In the genomic region with DNA sequence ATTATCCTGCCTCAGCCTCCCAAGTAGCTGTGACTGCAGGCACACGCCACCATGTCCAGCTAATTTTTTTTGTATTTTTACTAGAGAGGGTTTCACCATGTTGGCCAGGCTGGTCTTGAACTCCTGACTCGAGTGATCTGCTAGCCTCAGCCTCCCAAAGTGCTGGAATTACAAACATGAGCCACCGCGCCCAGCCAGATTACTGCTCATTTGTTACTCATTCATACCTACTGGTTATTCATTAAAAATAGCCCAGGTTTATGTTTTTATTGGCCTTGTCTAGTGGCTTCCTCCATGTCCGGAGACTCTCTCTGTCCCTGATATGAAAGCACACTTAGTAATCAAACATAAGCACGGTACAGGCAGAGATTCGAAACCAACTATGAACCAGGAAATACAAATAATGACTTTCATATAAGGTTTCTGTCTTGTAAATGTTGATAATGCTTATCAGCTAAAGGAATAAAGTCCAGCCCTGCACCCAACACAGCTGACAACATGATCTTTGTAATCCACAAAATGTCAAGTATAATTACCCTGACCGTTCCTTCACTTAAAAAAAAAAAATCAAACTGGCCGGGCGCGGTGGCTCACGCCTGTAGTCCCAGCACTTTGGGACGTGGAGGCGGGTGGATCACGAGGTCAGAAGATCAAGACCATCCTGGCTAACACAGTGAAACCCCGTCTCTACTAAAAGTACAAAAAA, we compare ENCODE assay signal across 13 cellular contexts. TPM values are rescaled to one million over a fixed set of nuclear protein-coding genes. Genes with fewer than 3 reads are reported as not detected.
DNase-seq lines count a peak whose midpoint lies in the region; ATAC-seq and TF ChIP-seq lines count a peak whose summit lies in the region.
"Had no signal": no experiment of that assay in that cellular context is flagged by ENCODE, and none has a peak within 500 bp of the region (broad histone marks: within the 10 kb centered on the region; RNA-seq: fewer than 3 reads in every experiment).

No MANE protein-coding gene starts in this region.

- H3K9me3 ChIP-seq in testis, result no peaks in the 10 kb centered on the region

- intact Hi-C loops in testis (cut with DNase I; ENCODE audit: low total_unique reads), result no loop called here
- intact Hi-C loops in activated naive CD4-positive, alpha-beta T cell treated with anti-CD3 and anti-CD28 coated beads for 36 hours (cut with micrococcal nuclease), result no loop called here

- no peaks in the 10 kb centered on the region for H3K9me3 Mint-ChIP-seq in activated naive CD4-positive, alpha-beta T cell treated with anti-CD3 and anti-CD28 coated beads for 36 hours
- H3K9me3 Mint-ChIP-seq: activated CD4-positive, alpha-beta T cell treated with anti-CD3 and anti-CD28 coated beads, Interleukin-2, amount 10 ng/mL, durations not matched to agents 24 days and 14 days; activated T-helper 1 cell treated with anti-CD3 and anti-CD28 coated beads, Interleukin-12 subunit alpha, Interleukin-12 subunit beta, Interleukin-2, Interleukin-4 antibody, amounts not matched to agents 30 ng/mL and 10 ng/mL and 1 ng/mL, durations not matched to agents 14 hours and 24 hours and 36 hours; stimulated activated naive CD8-positive, alpha-beta T cell treated with anti-CD3 and anti-CD28 coated beads, Interleukin-15, Interleukin-2, amounts not matched to agents 100 ng/mL and 50 ng/mL, for 24 hours had no signal

- H3K4me1 Mint-ChIP-seq in activated naive CD4-positive, alpha-beta T cell treated with anti-CD3 and anti-CD28 coated beads for 36 hours (ENCODE audit: low read depth), result no peaks in the 10 kb centered on the region
- H3K4me1 Mint-ChIP-seq: activated CD4-positive, alpha-beta T cell treated with anti-CD3 and anti-CD28 coated beads, Interleukin-2, amount 10 ng/mL, durations not matched to agents 24 days and 14 days; CD14-positive monocyte had no signal

- peaks cover 6% of the 10 kb centered on the region for H3K27me3 Mint-ChIP-seq in activated naive CD4-positive, alpha-beta T cell treated with anti-CD3 and anti-CD28 coated beads for 36 hours (ENCODE audit: low read depth)
- H3K27me3 Mint-ChIP-seq: activated CD4-positive, alpha-beta T cell treated with anti-CD3 and anti-CD28 coated beads, Interleukin-2, amount 10 ng/mL, durations not matched to agents 24 days and 14 days had no signal

- peak overlapping the region; percentile 7 to 33 for H3K27ac ChIP-seq in testis

- H3K4me3 Mint-ChIP-seq in activated naive CD4-positive, alpha-beta T cell treated with anti-CD3 and anti-CD28 coated beads for 36 hours, result no peak overlapping the region
- H3K4me3 Mint-ChIP-seq: activated CD4-positive, alpha-beta T cell treated with anti-CD3 and anti-CD28 coated beads, Interleukin-2, amount 10 ng/mL, durations not matched to agents 24 days and 14 days; activated T-helper 1 cell treated with anti-CD3 and anti-CD28 coated beads, Interleukin-12 subunit alpha, Interleukin-12 subunit beta, Interleukin-2, Interleukin-4 antibody, amounts not matched to agents 30 ng/mL and 10 ng/mL and 1 ng/mL, durations not matched to agents 14 hours and 24 hours and 36 hours; CD14-positive monocyte; stimulated activated naive CD8-positive, alpha-beta T cell treated with anti-CD3 and anti-CD28 coated beads, Interleukin-15, Interleukin-2, amounts not matched to agents 100 ng/mL and 50 ng/mL, for 24 hours had no signal

- no peak for TF ChIP-seq POLR2A in testis (IDR thresholded peaks at IDR 0.05)

- TF ChIP-seq CTCF in astrocyte of the spinal cord (IDR thresholded peaks at IDR 0.05; ENCODE audit: low read depth, low read length) (no peak), testis (IDR thresholded peaks at IDR 0.05) (no peak)

- H3K36me3 ChIP-seq in testis (ENCODE audit: low read depth, missing control alignments), result no peaks in the 10 kb centered on the region

- no peak overlapping the region for H3K27ac Mint-ChIP-seq in activated naive CD4-positive, alpha-beta T cell treated with anti-CD3 and anti-CD28 coated beads for 36 hours
- H3K27ac Mint-ChIP-seq: activated CD4-positive, alpha-beta T cell treated with anti-CD3 and anti-CD28 coated beads, Interleukin-2, amount 10 ng/mL, durations not matched to agents 24 days and 14 days; activated T-helper 1 cell treated with anti-CD3 and anti-CD28 coated beads, Interleukin-12 subunit alpha, Interleukin-12 subunit beta, Interleukin-2, Interleukin-4 antibody, amounts not matched to agents 30 ng/mL and 10 ng/mL and 1 ng/mL, durations not matched to agents 14 hours and 24 hours and 36 hours; CD14-positive monocyte; stimulated activated naive CD8-positive, alpha-beta T cell treated with anti-CD3 and anti-CD28 coated beads, Interleukin-15, Interleukin-2, amounts not matched to agents 100 ng/mL and 50 ng/mL, for 24 hours had no signal

- in situ Hi-C loops in astrocyte of the spinal cord (cut with HindIII; ENCODE audit: low sequenced_read_pairs), result no loop called here

- no peaks in the 10 kb centered on the region for H3K36me3 Mint-ChIP-seq in activated naive CD4-positive, alpha-beta T cell treated with anti-CD3 and anti-CD28 coated beads for 36 hours (ENCODE audit: low read depth)
- H3K36me3 Mint-ChIP-seq: CD14-positive monocyte had no signal

- H3K4me3 ChIP-seq in astrocyte of the spinal cord (ENCODE audit: low read depth, low read length) (no peak overlapping the region), testis (no peak overlapping the region)

- ATAC-seq in HG02981 (IDR thresholded peaks at IDR 0.05; ENCODE audit: unreplicated experiment), result no peak

- CTCF ChIA-PET in activated naive CD4-positive, alpha-beta T cell treated with anti-CD3 and anti-CD28 coated beads for 36 hours (lab: Charles Lee), result interaction anchor here (0.9 kb wide), 1 partner anchor 47 kb away, joined by 3 read pairs; no protein-coding TSS in a partner anchor

- H3K4me1 ChIP-seq in testis, result no peaks in the 10 kb centered on the region

- 58 to 67% methylated on average over 16 of the region's 16 CpGs for WGBS in testis, 2 donors

- no peaks in the 10 kb centered on the region for H3K27me3 ChIP-seq in testis

- DNase-seq in M059J (ENCODE audit: low read depth) (peak; percentile 56), astrocyte of the spinal cord (ENCODE audit: low read depth, low spot score) (peak; percentile 25), kidney tubule cell (ENCODE audit: low spot score) (peak; percentile 90), testis (no peak)
- DNase-seq in activated naive CD4-positive, alpha-beta T cell treated with anti-CD3 and anti-CD28 coated beads for 36 hours, result no peak
- DNase-seq in activated CD4-positive, CD25-positive, alpha-beta regulatory T cell (lab: John Stamatoyannopoulos, UW), result no peak
- DNase-seq: activated CD4-positive, alpha-beta T cell treated with anti-CD3 and anti-CD28 coated beads, Interleukin-2, amount 10 ng/mL, durations not matched to agents 24 days and 14 days; anterior cingulate cortex; T-helper 1 cell had no signal

RNA-seq across cellular contexts. Expression of gene CXADR, which starts 50.4 kb away (rescaled TPM):
- total RNA-seq in M059J (2014; rRNA removed; shearing (Covaris generic)), result 17.7 and 24.1 TPM in 2 replicates
- total RNA-seq in testis, result 10 to 100 TPM; 65.4 to 87.0 TPM
- 17.6 TPM for polyA plus RNA-seq in testis (ENCODE audit: insufficient read depth, low read depth, low replicate concordance)
- total RNA-seq in activated naive CD4-positive, alpha-beta T cell treated with anti-CD3 and anti-CD28 coated beads for 36 hours, result under 1 TPM; 0.27 to 0.52 TPM
- polyA plus RNA-seq: CD14-positive monocyte had no signal

Comparison
In these comparisons a context has a peak if more than half of its experiments do, and no peak if none do; other contexts are left out.
1. DNase-seq: peak in M059J (single experiment), astrocyte of the spinal cord (single experiment) and kidney tubule cell (single experiment); none in testis (single experiment), activated naive CD4-positive, alpha-beta T cell treated with anti-CD3 and anti-CD28 coated beads for 36 hours (single experiment) and activated CD4-positive, CD25-positive, alpha-beta regulatory T cell (0 of 4).
2. RNA of gene CXADR, which starts 50.4 kb away (total RNA-seq): 65.4 to 87.0 TPM in testis and 17.7 to 24.1 TPM in M059J; 0.27 to 0.52 TPM in activated naive CD4-positive, alpha-beta T cell treated with anti-CD3 and anti-CD28 coated beads for 36 hours; every median in the first group is over 10 times any median in the second.